In genomic region chr5:169765176-169765575, GRCh38 we compare ENCODE assay signal across 26 cellular contexts.
DNase-seq lines count a peak whose midpoint lies in the region; ATAC-seq, FAIRE-seq and TF ChIP-seq lines count a peak whose summit lies in the region.
"Had no signal": no experiment of that assay in that cellular context is flagged by ENCODE, and none has a peak within 500 bp of the region (broad histone marks: within the 10 kb centered on the region; RNA-seq: fewer than 3 reads in every experiment).

No MANE protein-coding gene starts in this region.

- H3K27me3 ChIP-seq in cardiac muscle cell, result no peaks in the 10 kb centered on the region
- H3K27me3 ChIP-seq in right atrium auricular region, result no peaks in the 10 kb centered on the region
- no peaks in the 10 kb centered on the region for H3K27me3 ChIP-seq in foreskin keratinocyte
- no peaks in the 10 kb centered on the region for H3K27me3 ChIP-seq in ovary
- H3K27me3 ChIP-seq: neural progenitor cell had no signal

- ATAC-seq in foreskin keratinocyte, result peak; percentile 88
- ATAC-seq: activated T-helper 17 cell treated with anti-CD3 and anti-CD28 coated beads, Interleukin-2, amount 50 U/mL, for 72 hours; gastroesophageal sphincter; HepG2; lower lobe of right lung had no signal

- H3K36me3 ChIP-seq in cardiac muscle cell (no peaks in the 10 kb centered on the region), right atrium auricular region (no peaks in the 10 kb centered on the region), ovary (no peaks in the 10 kb centered on the region)
- H3K36me3 ChIP-seq: gastroesophageal sphincter, HAP-1, neural progenitor cell, prostate gland, suprapubic skin, WERI-Rb-1 had no signal

- peak in 1 of 2 donors; percentile 44 for DNase-seq in cardiac muscle cell (ENCODE audit: low read depth in 1 of 2, low spot score in 1 of 2)
- no peak for DNase-seq in right atrium auricular region (ENCODE audit: low spot score)
- DNase-seq in amniotic epithelial cell (ENCODE audit: low read depth), result peak; percentile 11
- DNase-seq in foreskin keratinocyte, result peak; percentile 89 to 94
- DNase-seq in occipital lobe (lab: John Stamatoyannopoulos, UW), result no peak
- DNase-seq in HTR-8/SVneo (ENCODE audit: insufficient read length, low spot score), result no peak
- no peak for DNase-seq in NCI-H146 (lab: John Stamatoyannopoulos, UW)
- DNase-seq in ovary, result no peak
- DNase-seq: DMS79, lower lobe of right lung, NCI-H1092 treated with DMSO at 0.1 percent for 48 hours, NCI-H2029 treated with DMSO at 0.1 percent for 48 hours, NCI-H226, NCI-H774, WERI-Rb-1 had no signal

- H3K27ac ChIP-seq in cardiac muscle cell (peak overlapping the region; percentile 70), right atrium auricular region (no peak overlapping the region), foreskin keratinocyte (no peak overlapping the region), ovary (no peak overlapping the region)
- H3K27ac ChIP-seq: gastroesophageal sphincter, HL-60, lower lobe of right lung, neural progenitor cell, suprapubic skin, WERI-Rb-1 had no signal

- FAIRE-seq in HTR-8/SVneo (lab: Jason Lieb, UNC), result no peak
- FAIRE-seq: A204.1, GM12892, HepG2, islet of Langerhans had no signal

- peaks cover 27% of the 10 kb centered on the region for H3K4me1 ChIP-seq in cardiac muscle cell (ENCODE audit: low read depth)
- no peaks in the 10 kb centered on the region for H3K4me1 ChIP-seq in right atrium auricular region
- H3K4me1 ChIP-seq in foreskin keratinocyte, result peaks cover 24% of the 10 kb centered on the region
- H3K4me1 ChIP-seq in ovary (ENCODE audit: insufficient read depth), result peaks cover 3% of the 10 kb centered on the region
- H3K4me1 ChIP-seq: gastroesophageal sphincter, HAP-1, lower lobe of right lung, neural progenitor cell, prostate gland, suprapubic skin had no signal

- intact Hi-C loops in ovary (cut with DNase I), result no loop called here

- TF ChIP-seq CTCF in cardiac muscle cell (IDR thresholded peaks at IDR 0.05; ENCODE audit: low read depth, low read length) (no peak), right atrium auricular region (IDR thresholded peaks at IDR 0.05) (no peak), foreskin keratinocyte (conservative IDR thresholded peaks at IDR 0.05) (no peak), ovary (IDR thresholded peaks at IDR 0.05) (no peak)

- no peak for TF ChIP-seq EP300 in ovary (IDR thresholded peaks at IDR 0.05)

- H3K9me3 ChIP-seq in cardiac muscle cell (ENCODE audit: low read depth) (no peaks in the 10 kb centered on the region), right atrium auricular region (no peaks in the 10 kb centered on the region), ovary (no peaks in the 10 kb centered on the region)
- H3K9me3 ChIP-seq: gastroesophageal sphincter, HAP-1, lower lobe of right lung, prostate gland, suprapubic skin had no signal

- 82 to 90% (median 83%) methylated on average over 2 of the region's 2 CpGs for WGBS in ovary, 3 donors

- no peak overlapping the region for H3K4me3 ChIP-seq in cardiac muscle cell
- H3K4me3 ChIP-seq in right atrium auricular region, result no peak overlapping the region
- no peak overlapping the region for H3K4me3 ChIP-seq in ovary
- H3K4me3 ChIP-seq: gastroesophageal sphincter, HAP-1, lower lobe of right lung, neural progenitor cell, prostate gland, suprapubic skin had no signal

- TF ChIP-seq POLR2A in ovary (IDR thresholded peaks at IDR 0.05), result no peak

Comparison
In these comparisons a context has a peak if more than half of its experiments do, and no peak if none do; other contexts are left out.
1. DNase-seq: peak in amniotic epithelial cell (single experiment) and foreskin keratinocyte (2 of 2); none in right atrium auricular region (single experiment), occipital lobe (single experiment), HTR-8/SVneo (single experiment), NCI-H146 (single experiment) and ovary (0 of 5).